ENCODE assay signal across 13 cellular contexts in genomic region chr4:76753814-76754213, GRCh38.
DNase-seq lines count a peak whose midpoint lies in the region; ATAC-seq, FAIRE-seq and TF ChIP-seq lines count a peak whose summit lies in the region.
"Had no signal": no experiment of that assay in that cellular context is flagged by ENCODE, and none has a peak within 500 bp of the region (broad histone marks: within the 10 kb centered on the region; RNA-seq: fewer than 3 reads in every experiment).

No MANE protein-coding gene starts in this region.

- H3K4me1 ChIP-seq in A673 (ENCODE audit: insufficient read depth, low read length, poor library complexity, severe bottlenecking) (peaks cover 15% of the 10 kb centered on the region), PC-3 (ENCODE audit: insufficient read depth, low read length) (peaks cover 20% of the 10 kb centered on the region), mesenchymal stem cell (ENCODE audit: control insufficient read depth, insufficient read depth, low read depth, low read length) (peaks cover 21% of the 10 kb centered on the region), testis (peaks cover 8% of the 10 kb centered on the region)
- H3K4me1 ChIP-seq: Peyer's patch had no signal

- POLR2A ChIA-PET in A673 (lab: Charles Lee; ENCODE audit: low non-redundant PET) (interaction anchor here (0.8 kb wide), 1 partner anchor 1402 kb away, joined by 3 read pairs; no protein-coding TSS in a partner anchor), PC-3 (lab: Charles Lee; ENCODE audit: unreplicated experiment) (no interaction called here)

- H3K4me2 ChIP-seq in PC-3 (ENCODE audit: low read length): peak overlapping the region; percentile 73
- H3K4me2 ChIP-seq in mesenchymal stem cell (ENCODE audit: low read length, poor library complexity, severe bottlenecking): peak overlapping the region; percentile 65

- no peak overlapping the region for H3K23ac ChIP-seq in mesenchymal stem cell (ENCODE audit: low read length in 2 of 2)

- CTCF ChIA-PET in A673 (lab: Charles Lee): no interaction called here
- CTCF ChIA-PET in PC-3 (lab: Charles Lee): interaction anchor here (0.5 to 0.6 kb wide), 2 partner anchors 27 to 88 kb away, joined by 3 to 11 read pairs; no protein-coding TSS in a partner anchor

- DNase-seq in A673 (ENCODE audit: low spot score): peak; percentile 48
- peak; percentile 68 for DNase-seq in PC-3
- peak; percentile 94 for DNase-seq in mesenchymal stem cell
- DNase-seq in testis: no peak
- no peak for DNase-seq in NCI-H1436 (lab: John Stamatoyannopoulos, UW)
- no peak for DNase-seq in immature natural killer cell
- DNase-seq in activated CD4-positive, alpha-beta T cell treated with anti-CD3 and anti-CD28 coated beads for 1 hour: no peak
- DNase-seq: NCI-H1092; Peyer's patch; stimulated activated CD8-positive, alpha-beta memory T cell treated with anti-CD3 and anti-CD28 coated beads, Interleukin-4, amount 100 ng/mL, for 48 hours had no signal

- no peak overlapping the region for H3K4ac ChIP-seq in mesenchymal stem cell (ENCODE audit: low read depth in 1 of 2, low read length in 2 of 2)

- peak overlapping the region; percentile 85 to 93 for H3K18ac ChIP-seq in mesenchymal stem cell (ENCODE audit: low read depth in 1 of 2, low read length in 2 of 2)

- no peak overlapping the region for H3K4me3 Mint-ChIP-seq in immature natural killer cell
- H3K4me3 Mint-ChIP-seq: B cell had no signal

- peak; percentile 53 for ATAC-seq in PC-3

- H3K27me3 Mint-ChIP-seq in immature natural killer cell (ENCODE audit: low read depth in 3 of 3): peaks cover 2 to 25% (median 4%) of the 10 kb centered on the region in 3 donors

- H3K9ac ChIP-seq in PC-3 (ENCODE audit: low read length) (peak overlapping the region; percentile 33; the same call in 1 of the 2 replicates), mesenchymal stem cell (ENCODE audit: low read length) (peak overlapping the region; percentile 80)

- H2AK5ac ChIP-seq in mesenchymal stem cell (ENCODE audit: low read length, severe bottlenecking): no peak overlapping the region

- no peak for TF ChIP-seq CTCF in A673 (conservative IDR thresholded peaks at IDR 0.05; ENCODE audit: low read depth, low read length)
- TF ChIP-seq CTCF in PC-3 (conservative IDR thresholded peaks at IDR 0.05; ENCODE audit: low read depth, low read length): no peak
- no peak for TF ChIP-seq CTCF in testis (IDR thresholded peaks at IDR 0.05)

- H3K4me1 Mint-ChIP-seq in immature natural killer cell: no peaks in the 10 kb centered on the region
- H3K4me1 Mint-ChIP-seq: B cell had no signal

- H3K14ac ChIP-seq in mesenchymal stem cell (ENCODE audit: low read length in 2 of 2): no peak overlapping the region

- H3K36me3 Mint-ChIP-seq in immature natural killer cell: no peaks in the 10 kb centered on the region

- H2BK12ac ChIP-seq in mesenchymal stem cell (ENCODE audit: low read length in 2 of 2): no peak overlapping the region

- H3F3A ChIP-seq in PC-3 (ENCODE audit: low read length, unreplicated experiment): no peaks in the 10 kb centered on the region

- H3K9me2 ChIP-seq in PC-3 (replicated peaks; ENCODE audit: low read length): no peaks in the 10 kb centered on the region

- intact Hi-C loops in A673 (cut with micrococcal nuclease; ENCODE audit: unreplicated experiment): no loop called here
- intact Hi-C loops in PC-3 (cut with micrococcal nuclease): no loop called here
- intact Hi-C loops in testis (cut with DNase I; ENCODE audit: low total_unique reads): no loop called here

- H3K9me3 ChIP-seq in A673 (ENCODE audit: low read depth, low read length, poor library complexity, severe bottlenecking): no peaks in the 10 kb centered on the region
- H3K9me3 ChIP-seq in PC-3 (ENCODE audit: low read length): no peaks in the 10 kb centered on the region
- H3K9me3 ChIP-seq in mesenchymal stem cell (ENCODE audit: control insufficient read depth, low read length): no peaks in the 10 kb centered on the region
- no peaks in the 10 kb centered on the region for H3K9me3 ChIP-seq in testis
- H3K9me3 ChIP-seq: Peyer's patch had no signal

- no peak for TF ChIP-seq POLR2A in testis (IDR thresholded peaks at IDR 0.05)

- WGBS in mesenchymal stem cell: 1% methylated on average over 3 of the region's 3 CpGs
- 29 to 36% methylated on average over 3 of the region's 3 CpGs for WGBS in testis, 2 donors

- no peak overlapping the region for H2BK5ac ChIP-seq in mesenchymal stem cell (ENCODE audit: low read depth, low read length, poor library complexity, severe bottlenecking)

- H2BK120ac ChIP-seq in mesenchymal stem cell (ENCODE audit: low read depth, low read length): no peak overlapping the region

- no peak overlapping the region for H3K4me3 ChIP-seq in A673 (ENCODE audit: low read depth, low read length, poor library complexity, severe bottlenecking)
- H3K4me3 ChIP-seq in PC-3 (ENCODE audit: low read length): peak overlapping the region; percentile 39; the same call in 1 of the 2 replicates
- H3K4me3 ChIP-seq in mesenchymal stem cell (ENCODE audit: insufficient read depth in 1 of 2, low read depth in 1 of 2, low read length in 2 of 2): peak overlapping the region in 1 of 2 experiments; percentile 33
- no peak overlapping the region for H3K4me3 ChIP-seq in testis
- H3K4me3 ChIP-seq: Peyer's patch had no signal

- FAIRE-seq in endometrium (lab: Jason Lieb, UNC): peak; percentile 89
- FAIRE-seq: GM18507 had no signal

- H2BK15ac ChIP-seq in mesenchymal stem cell (ENCODE audit: low read depth, poor library complexity, severe bottlenecking): no peak overlapping the region

- H2AFZ ChIP-seq in PC-3 (ENCODE audit: low read length) (no peak overlapping the region), mesenchymal stem cell (ENCODE audit: low read depth, low read length) (no peak overlapping the region)

- H3K27ac Mint-ChIP-seq in immature natural killer cell: no peak overlapping the region
- H3K27ac Mint-ChIP-seq: B cell had no signal

- no peak overlapping the region for H4K91ac ChIP-seq in mesenchymal stem cell (ENCODE audit: low read length)

- peaks cover 5% of the 10 kb centered on the region for H3K79me1 ChIP-seq in mesenchymal stem cell (replicated peaks; ENCODE audit: low read length, poor library complexity, severe bottlenecking)

- H4K8ac ChIP-seq in mesenchymal stem cell (ENCODE audit: low read length): no peak overlapping the region

- H3K79me2 ChIP-seq in PC-3 (ENCODE audit: low read length): no peaks in the 10 kb centered on the region

- H4K20me1 ChIP-seq in PC-3 (ENCODE audit: low read length): no peaks in the 10 kb centered on the region

- H3K27me3 ChIP-seq in A673 (replicated peaks; ENCODE audit: insufficient read depth, low read depth, low read length, poor library complexity): no peaks in the 10 kb centered on the region
- no peaks in the 10 kb centered on the region for H3K27me3 ChIP-seq in PC-3 (ENCODE audit: low read length)
- no peaks in the 10 kb centered on the region for H3K27me3 ChIP-seq in mesenchymal stem cell (ENCODE audit: control insufficient read depth in 1 of 2, insufficient read depth in 1 of 2, low read length in 2 of 2)
- H3K27me3 ChIP-seq in testis: no peaks in the 10 kb centered on the region
- H3K27me3 ChIP-seq: Peyer's patch had no signal

- no peaks in the 10 kb centered on the region for H3K36me3 ChIP-seq in A673 (ENCODE audit: insufficient read depth, low read length, poor library complexity, severe bottlenecking)
- peaks cover 12% of the 10 kb centered on the region for H3K36me3 ChIP-seq in PC-3 (ENCODE audit: low read depth, low read length)
- H3K36me3 ChIP-seq in mesenchymal stem cell (ENCODE audit: control insufficient read depth in 1 of 2, insufficient read depth in 2 of 2, low read depth in 1 of 2, low read length in 2 of 2): peaks cover 0 to 9% of the 10 kb centered on the region in 2 experiments
- H3K36me3 ChIP-seq in testis (ENCODE audit: low read depth, missing control alignments): no peaks in the 10 kb centered on the region

- BruUV-seq in A673 (replicated peaks; lab: Mats Ljungman, UMichigan) (no TSS peak), PC-3 (replicated peaks; lab: Mats Ljungman, UMichigan) (no TSS peak)

- peaks cover 0 to 4% (median 0%) of the 10 kb centered on the region in 6 donors for H3K9me3 Mint-ChIP-seq in immature natural killer cell

- H3K27ac ChIP-seq in A673 (ENCODE audit: low read depth, low read length, poor library complexity, severe bottlenecking) (peak overlapping the region; percentile 42), PC-3 (ENCODE audit: low read length) (peak overlapping the region; percentile 74), mesenchymal stem cell (ENCODE audit: low read length, poor library complexity, severe bottlenecking) (peak overlapping the region; percentile 93), testis (no peak overlapping the region)

Comparison
In these comparisons a context has a peak if more than half of its experiments do, and no peak if none do; other contexts are left out.
1. DNase-seq: peak in A673 (single experiment), PC-3 (single experiment) and mesenchymal stem cell (single experiment); none in testis (single experiment), NCI-H1436 (single experiment), immature natural killer cell (0 of 3) and activated CD4-positive, alpha-beta T cell treated with anti-CD3 and anti-CD28 coated beads for 1 hour (single experiment).
2. H3K27ac ChIP-seq: peak in A673 (single experiment), PC-3 (single experiment) and mesenchymal stem cell (single experiment); none in testis (0 of 2).